ENCODE assay signal across 17 cellular contexts in genomic region chr4:9962611-9963314, GRCh38. TPM values are rescaled to one million over a fixed set of nuclear protein-coding genes. Genes with fewer than 3 reads are reported as not detected.
DNase-seq lines count a peak whose midpoint lies in the region; ATAC-seq lines count a peak whose summit lies in the region.
"Had no signal": no experiment of that assay in that cellular context is flagged by ENCODE, and none has a peak within 500 bp of the region (broad histone marks: within the 10 kb centered on the region; RNA-seq: fewer than 3 reads in every experiment).

No MANE protein-coding gene starts in this region.

- H3K36me3 Mint-ChIP-seq in activated naive CD4-positive, alpha-beta T cell treated with anti-CD3 and anti-CD28 coated beads, Interleukin-2, amount 10 ng/mL, durations not matched to agents 7 days and 5 days: peaks cover 4% of the 10 kb centered on the region
- no peaks in the 10 kb centered on the region for H3K36me3 Mint-ChIP-seq in stimulated activated effector memory CD8-positive, alpha-beta T cell treated with anti-CD3 and anti-CD28 coated beads, Interleukin-12 subunit alpha, Interleukin-12 subunit beta, amount 100 ng/mL, for 72 hours
- no peaks in the 10 kb centered on the region for H3K36me3 Mint-ChIP-seq in activated T-helper 1 cell treated with anti-CD3 and anti-CD28 coated beads, Interleukin-12 subunit alpha, Interleukin-12 subunit beta, Interleukin-2, Interleukin-4 antibody, amounts not matched to agents 30 ng/mL and 10 ng/mL and 1 ng/mL, durations not matched to agents 14 hours and 24 hours and 36 hours (ENCODE audit: low read depth)

- no peaks in the 10 kb centered on the region for H3K4me1 Mint-ChIP-seq in activated naive CD4-positive, alpha-beta T cell treated with anti-CD3 and anti-CD28 coated beads, Interleukin-2, amount 10 ng/mL, durations not matched to agents 7 days and 5 days
- H3K4me1 Mint-ChIP-seq in stimulated activated effector memory CD8-positive, alpha-beta T cell treated with anti-CD3 and anti-CD28 coated beads, Interleukin-12 subunit alpha, Interleukin-12 subunit beta, amount 100 ng/mL, for 72 hours: no peaks in the 10 kb centered on the region
- no peaks in the 10 kb centered on the region for H3K4me1 Mint-ChIP-seq in activated T-helper 1 cell treated with anti-CD3 and anti-CD28 coated beads, Interleukin-12 subunit alpha, Interleukin-12 subunit beta, Interleukin-2, Interleukin-4 antibody, amounts not matched to agents 30 ng/mL and 10 ng/mL and 1 ng/mL, durations not matched to agents 14 hours and 24 hours and 36 hours (ENCODE audit: low read depth)
- H3K4me1 Mint-ChIP-seq: IgD-negative memory B cell had no signal

- H3K27ac Mint-ChIP-seq in activated naive CD4-positive, alpha-beta T cell treated with anti-CD3 and anti-CD28 coated beads, Interleukin-2, amount 10 ng/mL, durations not matched to agents 7 days and 5 days: peak overlapping the region; percentile 33
- H3K27ac Mint-ChIP-seq in stimulated activated effector memory CD8-positive, alpha-beta T cell treated with anti-CD3 and anti-CD28 coated beads, Interleukin-12 subunit alpha, Interleukin-12 subunit beta, amount 100 ng/mL, for 72 hours: peak overlapping the region; percentile 16
- no peak overlapping the region for H3K27ac Mint-ChIP-seq in activated T-helper 1 cell treated with anti-CD3 and anti-CD28 coated beads, Interleukin-12 subunit alpha, Interleukin-12 subunit beta, Interleukin-2, Interleukin-4 antibody, amounts not matched to agents 30 ng/mL and 10 ng/mL and 1 ng/mL, durations not matched to agents 14 hours and 24 hours and 36 hours
- H3K27ac Mint-ChIP-seq: HFFc6, IgD-negative memory B cell had no signal

- DNase-seq in activated naive CD4-positive, alpha-beta T cell treated with anti-CD3 and anti-CD28 coated beads, Interleukin-2, amount 10 ng/mL, durations not matched to agents 7 days and 5 days: no peak
- DNase-seq in activated naive CD4-positive, alpha-beta T cell (lab: John Stamatoyannopoulos, UW): no peak
- peak; percentile 36 for DNase-seq in RPMI8226
- peak in 1 of 2 donors; percentile 18 for DNase-seq in stimulated activated effector memory CD8-positive, alpha-beta T cell treated with anti-CD3 and anti-CD28 coated beads, Interleukin-12 subunit alpha, Interleukin-12 subunit beta, amount 100 ng/mL, for 72 hours (ENCODE audit: low spot score in 2 of 2)
- no peak for DNase-seq in left cardiac atrium
- DNase-seq in activated T-helper 1 cell treated with anti-CD3 and anti-CD28 coated beads, Interleukin-12 subunit alpha, Interleukin-12 subunit beta, Interleukin-2, Interleukin-4 antibody, amounts not matched to agents 30 ng/mL and 10 ng/mL and 1 ng/mL, durations not matched to agents 14 hours and 24 hours and 36 hours (ENCODE audit: low spot score): no peak
- DNase-seq: 8988T, HFFc6, MV-4-11, NCI-H1436 treated with DMSO at 0.1 percent for 48 hours, NCI-H446, NCI-H774 had no signal

- CTCF ChIA-PET in activated naive CD4-positive, alpha-beta T cell treated with anti-CD3 and anti-CD28 coated beads, Interleukin-2, amount 10 ng/mL, durations not matched to agents 7 days and 5 days (lab: Charles Lee): no interaction called here

- intact Hi-C loops in left cardiac atrium (cut with DNase I): no loop called here
- intact Hi-C loops in activated T-helper 1 cell treated with anti-CD3 and anti-CD28 coated beads, Interleukin-12 subunit alpha, Interleukin-12 subunit beta, Interleukin-2, Interleukin-4 antibody, amounts not matched to agents 30 ng/mL and 10 ng/mL and 1 ng/mL, durations not matched to agents 14 hours and 24 hours and 36 hours (cut with micrococcal nuclease): no loop called here

- no peak overlapping the region for H3K4me3 Mint-ChIP-seq in activated naive CD4-positive, alpha-beta T cell treated with anti-CD3 and anti-CD28 coated beads, Interleukin-2, amount 10 ng/mL, durations not matched to agents 7 days and 5 days
- H3K4me3 Mint-ChIP-seq in stimulated activated effector memory CD8-positive, alpha-beta T cell treated with anti-CD3 and anti-CD28 coated beads, Interleukin-12 subunit alpha, Interleukin-12 subunit beta, amount 100 ng/mL, for 72 hours: no peak overlapping the region
- H3K4me3 Mint-ChIP-seq in activated T-helper 1 cell treated with anti-CD3 and anti-CD28 coated beads, Interleukin-12 subunit alpha, Interleukin-12 subunit beta, Interleukin-2, Interleukin-4 antibody, amounts not matched to agents 30 ng/mL and 10 ng/mL and 1 ng/mL, durations not matched to agents 14 hours and 24 hours and 36 hours: no peak overlapping the region
- H3K4me3 Mint-ChIP-seq: HFFc6, IgD-negative memory B cell had no signal

- H3K27me3 Mint-ChIP-seq in activated naive CD4-positive, alpha-beta T cell treated with anti-CD3 and anti-CD28 coated beads, Interleukin-2, amount 10 ng/mL, durations not matched to agents 7 days and 5 days: peaks cover 3% of the 10 kb centered on the region
- H3K27me3 Mint-ChIP-seq in activated T-helper 1 cell treated with anti-CD3 and anti-CD28 coated beads, Interleukin-12 subunit alpha, Interleukin-12 subunit beta, Interleukin-2, Interleukin-4 antibody, amounts not matched to agents 30 ng/mL and 10 ng/mL and 1 ng/mL, durations not matched to agents 14 hours and 24 hours and 36 hours (ENCODE audit: insufficient read depth): peaks cover 13% of the 10 kb centered on the region
- H3K27me3 Mint-ChIP-seq: IgD-negative memory B cell had no signal

- ATAC-seq in GM21786 (IDR thresholded peaks at IDR 0.05; ENCODE audit: unreplicated experiment): peak; percentile 60
- no peak for ATAC-seq in stimulated activated effector memory CD8-positive, alpha-beta T cell treated with anti-CD3 and anti-CD28 coated beads, Interleukin-12 subunit alpha, Interleukin-12 subunit beta, amount 100 ng/mL, for 72 hours
- no peak for ATAC-seq in left cardiac atrium
- ATAC-seq in activated CD4-positive, CD25-positive, alpha-beta regulatory T cell treated with anti-CD3 and anti-CD28 coated beads, Interleukin-2, amount 50 U/mL, for 24 hours: no peak
- ATAC-seq: Right ventricle myocardium inferior had no signal

- H3K9me3 Mint-ChIP-seq in activated naive CD4-positive, alpha-beta T cell treated with anti-CD3 and anti-CD28 coated beads, Interleukin-2, amount 10 ng/mL, durations not matched to agents 7 days and 5 days: peaks cover 9% of the 10 kb centered on the region
- H3K9me3 Mint-ChIP-seq in stimulated activated effector memory CD8-positive, alpha-beta T cell treated with anti-CD3 and anti-CD28 coated beads, Interleukin-12 subunit alpha, Interleukin-12 subunit beta, amount 100 ng/mL, for 72 hours: no peaks in the 10 kb centered on the region
- peaks cover 5% of the 10 kb centered on the region for H3K9me3 Mint-ChIP-seq in activated T-helper 1 cell treated with anti-CD3 and anti-CD28 coated beads, Interleukin-12 subunit alpha, Interleukin-12 subunit beta, Interleukin-2, Interleukin-4 antibody, amounts not matched to agents 30 ng/mL and 10 ng/mL and 1 ng/mL, durations not matched to agents 14 hours and 24 hours and 36 hours

RNA-seq across cellular contexts. Expression of gene SLC2A9, which starts 58.5 kb away (rescaled TPM):
- total RNA-seq in left cardiac atrium: 10 to 100 TPM; 10.3 to 12.4 TPM
- 3.4 and 4.5 TPM in 2 replicates for total RNA-seq in activated T-helper 1 cell treated with anti-CD3 and anti-CD28 coated beads, Interleukin-12 subunit alpha, Interleukin-12 subunit beta, Interleukin-2, Interleukin-4 antibody, amounts not matched to agents 30 ng/mL and 10 ng/mL and 1 ng/mL, durations not matched to agents 14 hours and 24 hours and 36 hours
- total RNA-seq: H4 had no signal
